Comparison of ENCODE assay signal across 8 cellular contexts in genomic region chr9:121266906-121267650, GRCh38. TPM values are rescaled to one million over a fixed set of nuclear protein-coding genes. Genes with fewer than 3 reads are reported as not detected.
DNase-seq lines count a peak whose midpoint lies in the region; ATAC-seq and TF ChIP-seq lines count a peak whose summit lies in the region.

No MANE protein-coding gene starts in this region.

- H3K4me3 Mint-ChIP-seq in activated naive CD8-positive, alpha-beta T cell treated with anti-CD3 and anti-CD28 coated beads for 36 hours = peak overlapping the region; percentile 55

- H3K4me1 Mint-ChIP-seq in activated naive CD8-positive, alpha-beta T cell treated with anti-CD3 and anti-CD28 coated beads for 36 hours = peaks cover 7% of the 10 kb centered on the region

- peaks cover 18% of the 10 kb centered on the region for H3K27me3 Mint-ChIP-seq in activated naive CD8-positive, alpha-beta T cell treated with anti-CD3 and anti-CD28 coated beads for 36 hours

- H3K27ac ChIP-seq in HL-60 (replicated peaks) = peak overlapping the region; percentile 55
- peak overlapping the region; percentile 40 for H3K27ac ChIP-seq in right cardiac atrium (ENCODE audit: low read length)
- H3K27ac ChIP-seq in skeletal muscle tissue (ENCODE audit: low read depth, low read length) = peak overlapping the region; percentile 46

- TF ChIP-seq CTCF in HL-60 (IDR thresholded peaks at IDR 0.05; ENCODE audit: insufficient read depth, low read length) = no peak

- 63% methylated on average over 18 of the region's 18 CpGs for WGBS in right cardiac atrium

- H3K4me3 ChIP-seq in HL-60 (replicated peaks; ENCODE audit: insufficient read depth, low read length) (no peak overlapping the region), right cardiac atrium (ENCODE audit: low read length) (peak overlapping the region; percentile 86), skeletal muscle tissue (ENCODE audit: low read length in 3 of 3) (peak overlapping the region; percentile 66 to 76 (median 71))

- H3K27ac Mint-ChIP-seq in activated naive CD8-positive, alpha-beta T cell treated with anti-CD3 and anti-CD28 coated beads for 36 hours = no peak overlapping the region

- peaks cover 18% of the 10 kb centered on the region for H3K4me1 ChIP-seq in right cardiac atrium (ENCODE audit: control insufficient read depth, insufficient read depth, low read length)
- H3K4me1 ChIP-seq in skeletal muscle tissue (ENCODE audit: control insufficient read depth in 3 of 3, insufficient read depth in 3 of 3, low read length in 3 of 3) = peaks cover 45 to 57% (median 50%) of the 10 kb centered on the region in 3 donors

- no peak for ATAC-seq in right cardiac atrium
- ATAC-seq in GM18519 (IDR thresholded peaks at IDR 0.05; ENCODE audit: low FRiP score, unreplicated experiment) = no peak

- H3K27me3 ChIP-seq in HL-60 (ENCODE audit: insufficient read depth, poor library complexity, severe bottlenecking) (no peaks in the 10 kb centered on the region), right cardiac atrium (ENCODE audit: control insufficient read depth, insufficient read depth) (no peaks in the 10 kb centered on the region), skeletal muscle tissue (ENCODE audit: control insufficient read depth in 3 of 3, insufficient read depth in 3 of 3, low read length in 3 of 3) (no peaks in the 10 kb centered on the region)

- DNase-seq in HL-60 (ENCODE audit: low read depth in 1 of 2, low spot score in 1 of 2) (no peak), right cardiac atrium (peak in 2 of 3 donors; percentile 65 to 66), ureter (ENCODE audit: low spot score) (no peak), NCI-H2196 (lab: John Stamatoyannopoulos, UW; ENCODE audit: unreplicated experiment) (no peak), NCI-H1105 (lab: John Stamatoyannopoulos, UW) (no peak)
- DNase-seq in activated naive CD8-positive, alpha-beta T cell treated with anti-CD3 and anti-CD28 coated beads for 36 hours = no peak

- no peaks in the 10 kb centered on the region for H3K36me3 ChIP-seq in skeletal muscle tissue (ENCODE audit: control insufficient read depth in 3 of 3, insufficient read depth in 3 of 3, low read length in 3 of 3)

- no peaks in the 10 kb centered on the region for H3K9me3 Mint-ChIP-seq in activated naive CD8-positive, alpha-beta T cell treated with anti-CD3 and anti-CD28 coated beads for 36 hours

- no peaks in the 10 kb centered on the region for H3K9me3 ChIP-seq in right cardiac atrium (ENCODE audit: control insufficient read depth, low read length)
- H3K9me3 ChIP-seq in skeletal muscle tissue (ENCODE audit: control insufficient read depth in 3 of 3, low read length in 3 of 3) = no peaks in the 10 kb centered on the region

- H3K36me3 Mint-ChIP-seq in activated naive CD8-positive, alpha-beta T cell treated with anti-CD3 and anti-CD28 coated beads for 36 hours = no peaks in the 10 kb centered on the region

- intact Hi-C loops in right cardiac atrium (cut with DNase I) = loop anchor here in 2 of 4 donors (5.0 to 10.0 kb wide), 2 partner anchors 45 to 52 kb away; no protein-coding TSS in a partner anchor

- peak overlapping the region; percentile 67 to 79 (median 71) for H3K9ac ChIP-seq in skeletal muscle tissue (ENCODE audit: low read depth in 1 of 3, low read length in 3 of 3)

RNA-seq across cellular contexts. Expression of gene GSN, which starts 0.9 kb away (rescaled TPM):
- total RNA-seq in activated naive CD8-positive, alpha-beta T cell treated with anti-CD3 and anti-CD28 coated beads for 36 hours = 1 to 10 TPM; 1.7 to 1.8 TPM
- 1,000 to 10,000 TPM in 3 of 4 donors, 100 to 1,000 TPM in 1; 949 to 1,838 (median 1,489) TPM for total RNA-seq in right cardiac atrium
- 1,813 TPM for polyA plus RNA-seq in right cardiac atrium
- total RNA-seq in skeletal muscle tissue = 342 TPM
- 510 TPM for total RNA-seq in ureter

Comparison
In these comparisons a context has a peak if more than half of its experiments do, and no peak if none do; other contexts are left out.
1. DNase-seq: peak in right cardiac atrium (2 of 3); none in HL-60 (0 of 2), activated naive CD8-positive, alpha-beta T cell treated with anti-CD3 and anti-CD28 coated beads for 36 hours (single experiment), ureter (single experiment), NCI-H2196 (single experiment) and NCI-H1105 (single experiment).
2. RNA of gene GSN, which starts 0.9 kb away (total RNA-seq): 949 to 1,838 TPM in right cardiac atrium, 510 TPM in ureter (single experiment) and 342 TPM in skeletal muscle tissue (single experiment); 1.7 to 1.8 TPM in activated naive CD8-positive, alpha-beta T cell treated with anti-CD3 and anti-CD28 coated beads for 36 hours; every median in the first group is over 100 times any median in the second.
3. Peak in every context shown above with its lines, with median percentiles within 50 percentile points of each other: H3K27ac ChIP-seq.